In genomic region chr1:75243124-75243523, GRCh38 we compare ENCODE assay signal across 7 cellular contexts.
"Had no signal": no experiment of that assay in that cellular context is flagged by ENCODE, and none has a peak within 500 bp of the region (broad histone marks: within the 10 kb centered on the region; RNA-seq: fewer than 3 reads in every experiment).

No MANE protein-coding gene starts in this region.

- H3K27ac ChIP-seq: HL-60, KMS-11 had no signal

- ATAC-seq: K562 had no signal

- H3K4me3 ChIP-seq: K562 had no signal

- FAIRE-seq: HTR-8/SVneo had no signal

- H3K9ac ChIP-seq: KMS-11 had no signal

- H3K4me2 ChIP-seq: KMS-11 had no signal

- DNase-seq: IMR-90, KBM-7, KG1 had no signal
